19 cellular contexts compared by ENCODE assay signal in genomic region chr1:51473716-51474115, GRCh38. TPM values are rescaled to one million over a fixed set of nuclear protein-coding genes. Genes with fewer than 3 reads are reported as not detected.
DNase-seq lines count a peak whose midpoint lies in the region; ATAC-seq and TF ChIP-seq lines count a peak whose summit lies in the region.
"Had no signal": no experiment of that assay in that cellular context is flagged by ENCODE, and none has a peak within 500 bp of the region (broad histone marks: within the 10 kb centered on the region; RNA-seq: fewer than 3 reads in every experiment).

No MANE protein-coding gene starts in this region.

- H3K9me3 ChIP-seq in CD4-positive, CD25-positive, alpha-beta regulatory T cell (ENCODE audit: control insufficient read depth in 2 of 2, low read length in 2 of 2), result peaks cover 0 to 1% of the 10 kb centered on the region in 2 experiments
- H3K9me3 ChIP-seq in sigmoid colon, result no peaks in the 10 kb centered on the region
- H3K9me3 ChIP-seq: suprapubic skin had no signal

- no peak overlapping the region for H3K4me3 ChIP-seq in CD4-positive, CD25-positive, alpha-beta regulatory T cell (ENCODE audit: low read depth, low read length)
- H3K4me3 ChIP-seq in sigmoid colon, result no peak overlapping the region
- H3K4me3 ChIP-seq: GM23248, suprapubic skin had no signal

- no peaks in the 10 kb centered on the region for H3K27me3 ChIP-seq in CD4-positive, CD25-positive, alpha-beta regulatory T cell (ENCODE audit: control insufficient read depth, insufficient read depth, low read length)
- H3K27me3 ChIP-seq in sigmoid colon, result no peaks in the 10 kb centered on the region
- H3K27me3 ChIP-seq: suprapubic skin had no signal

- TF ChIP-seq CTCF in sigmoid colon (IDR thresholded peaks at IDR 0.05), result no peak
- no peak for TF ChIP-seq CTCF in activated CD8-positive, alpha-beta T cell treated with anti-CD3 and anti-CD28 coated beads for 36 hours (IDR thresholded peaks at IDR 0.05)

- in situ Hi-C loops in KBM-7 (cut with MboI; ENCODE audit: low pct_unique_long_range_greater_than_20kb, low sequenced_read_pairs), result no loop called here

- intact Hi-C loops in sigmoid colon (cut with DNase I), result no loop called here
- intact Hi-C loops in activated CD8-positive, alpha-beta T cell treated with anti-CD3 and anti-CD28 coated beads for 36 hours (cut with micrococcal nuclease), result no loop called here

- H3K27ac Mint-ChIP-seq in CD4-positive, CD25-positive, alpha-beta regulatory T cell, result peak overlapping the region; percentile 62 to 68 (median 64)
- peak overlapping the region; percentile 64 to 82 for H3K27ac Mint-ChIP-seq in effector memory CD8-positive, alpha-beta T cell
- no peak overlapping the region for H3K27ac Mint-ChIP-seq in activated CD8-positive, alpha-beta T cell treated with anti-CD3 and anti-CD28 coated beads for 36 hours

- peaks cover 0 to 5% (median 4%) of the 10 kb centered on the region in 7 donors for H3K9me3 Mint-ChIP-seq in CD4-positive, CD25-positive, alpha-beta regulatory T cell
- no peaks in the 10 kb centered on the region for H3K9me3 Mint-ChIP-seq in effector memory CD8-positive, alpha-beta T cell
- peaks cover 8% of the 10 kb centered on the region for H3K9me3 Mint-ChIP-seq in activated CD8-positive, alpha-beta T cell treated with anti-CD3 and anti-CD28 coated beads for 36 hours

- H3K4me1 Mint-ChIP-seq in CD4-positive, CD25-positive, alpha-beta regulatory T cell, result peaks cover 19 to 34% (median 32%) of the 10 kb centered on the region in 4 donors
- peaks cover 13 to 47% of the 10 kb centered on the region in 2 donors for H3K4me1 Mint-ChIP-seq in effector memory CD8-positive, alpha-beta T cell (ENCODE audit: low read depth in 2 of 2)
- peaks cover 16% of the 10 kb centered on the region for H3K4me1 Mint-ChIP-seq in activated CD8-positive, alpha-beta T cell treated with anti-CD3 and anti-CD28 coated beads for 36 hours (ENCODE audit: low read depth)

- TF ChIP-seq POLR2A in sigmoid colon (IDR thresholded peaks at IDR 0.05), result no peak

- DNase-seq in CD4-positive, CD25-positive, alpha-beta regulatory T cell, result no peak
- peak; percentile 30 for DNase-seq in KBM-7
- DNase-seq in effector memory CD8-positive, alpha-beta T cell, result no peak
- no peak for DNase-seq in sigmoid colon
- DNase-seq in activated CD8-positive, alpha-beta T cell treated with anti-CD3 and anti-CD28 coated beads for 36 hours, result no peak
- no peak for DNase-seq in epidermal melanocyte (ENCODE audit: insufficient read length, low spot score)
- DNase-seq: activated CD4-positive, alpha-beta T cell treated with anti-CD3 and anti-CD28 coated beads for 4 hours; activated naive CD4-positive, alpha-beta T cell treated with Interleukin-2 at 50 U/mL for 16 hours; anterior cingulate cortex; erythroblast; GM23248; NCI-H1092; NCI-H524; SIG-M5; stimulated activated CD4-positive, alpha-beta T cell treated with anti-CD3 and anti-CD28 coated beads, Interleukin-2, amount 100 ng/mL, for 24 hours; T1000 had no signal

- POLR2A ChIA-PET in activated CD8-positive, alpha-beta T cell treated with anti-CD3 and anti-CD28 coated beads for 36 hours (lab: Charles Lee), result interaction anchor here (0.7 kb wide), 1 partner anchor 13 kb away, joined by 3 read pairs; no protein-coding TSS in a partner anchor

- no peak overlapping the region for H3K4me3 Mint-ChIP-seq in CD4-positive, CD25-positive, alpha-beta regulatory T cell
- no peak overlapping the region for H3K4me3 Mint-ChIP-seq in effector memory CD8-positive, alpha-beta T cell
- H3K4me3 Mint-ChIP-seq in activated CD8-positive, alpha-beta T cell treated with anti-CD3 and anti-CD28 coated beads for 36 hours, result no peak overlapping the region

- CTCF ChIA-PET in activated CD8-positive, alpha-beta T cell treated with anti-CD3 and anti-CD28 coated beads for 36 hours (lab: Charles Lee), result no interaction called here

- peaks cover 32% of the 10 kb centered on the region for H3K36me3 ChIP-seq in CD4-positive, CD25-positive, alpha-beta regulatory T cell (ENCODE audit: control insufficient read depth, insufficient read depth, low read length)
- peaks cover 0 to 8% (median 0%) of the 10 kb centered on the region in 4 donors for H3K36me3 ChIP-seq in sigmoid colon

- H3K27ac ChIP-seq in CD4-positive, CD25-positive, alpha-beta regulatory T cell (ENCODE audit: insufficient read depth, low read length, poor library complexity, severe bottlenecking), result no peak overlapping the region
- peak overlapping the region; percentile 8 to 64 (median 52) for H3K27ac ChIP-seq in sigmoid colon
- H3K27ac ChIP-seq: GM23248, suprapubic skin had no signal

- ATAC-seq in CD4-positive, CD25-positive, alpha-beta regulatory T cell (ENCODE audit: low read depth in 2 of 2), result no peak
- ATAC-seq in effector memory CD8-positive, alpha-beta T cell (replicated peaks), result no peak
- no peak for ATAC-seq in activated CD8-positive, alpha-beta T cell treated with anti-CD3 and anti-CD28 coated beads for 36 hours
- ATAC-seq in HG03135 (IDR thresholded peaks at IDR 0.05; ENCODE audit: unreplicated experiment), result no peak
- ATAC-seq: sciatic nerve had no signal

- TF ChIP-seq EP300 in sigmoid colon (IDR thresholded peaks at IDR 0.05), result no peak

- H3K27me3 Mint-ChIP-seq in CD4-positive, CD25-positive, alpha-beta regulatory T cell, result no peaks in the 10 kb centered on the region
- no peaks in the 10 kb centered on the region for H3K27me3 Mint-ChIP-seq in effector memory CD8-positive, alpha-beta T cell
- no peaks in the 10 kb centered on the region for H3K27me3 Mint-ChIP-seq in activated CD8-positive, alpha-beta T cell treated with anti-CD3 and anti-CD28 coated beads for 36 hours

- peaks cover 48% of the 10 kb centered on the region for H3K36me3 Mint-ChIP-seq in CD4-positive, CD25-positive, alpha-beta regulatory T cell
- H3K36me3 Mint-ChIP-seq in effector memory CD8-positive, alpha-beta T cell (ENCODE audit: insufficient read depth), result peaks cover 38% of the 10 kb centered on the region
- peaks cover 28% of the 10 kb centered on the region for H3K36me3 Mint-ChIP-seq in activated CD8-positive, alpha-beta T cell treated with anti-CD3 and anti-CD28 coated beads for 36 hours (ENCODE audit: low read depth)

- no peaks in the 10 kb centered on the region for H3K4me1 ChIP-seq in CD4-positive, CD25-positive, alpha-beta regulatory T cell (ENCODE audit: control insufficient read depth, insufficient read depth, low read length, poor library complexity, severe bottlenecking)
- peaks cover 0 to 38% (median 27%) of the 10 kb centered on the region in 4 donors for H3K4me1 ChIP-seq in sigmoid colon

RNA-seq across cellular contexts. Expression of gene EPS15, which starts 45.4 kb away (rescaled TPM):
- total RNA-seq in CD4-positive, CD25-positive, alpha-beta regulatory T cell, result 135 TPM
- 10 to 100 TPM; 58.5 to 84.1 (median 73.8) TPM for polyA plus RNA-seq in CD4-positive, CD25-positive, alpha-beta regulatory T cell
- total RNA-seq in sigmoid colon, result 100 to 1,000 TPM in 3 of 4 donors, 10 to 100 TPM in 1; 72.4 to 131 (median 103) TPM
- polyA plus RNA-seq in sigmoid colon, result 10 to 100 TPM; 16.4 to 19.2 (median 18.6) TPM
- total RNA-seq in activated CD8-positive, alpha-beta T cell treated with anti-CD3 and anti-CD28 coated beads for 36 hours, result 10 to 100 TPM; 56.6 to 63.6 TPM
